ENCODE assay signal across 1 cellular context in the genomic region with DNA sequence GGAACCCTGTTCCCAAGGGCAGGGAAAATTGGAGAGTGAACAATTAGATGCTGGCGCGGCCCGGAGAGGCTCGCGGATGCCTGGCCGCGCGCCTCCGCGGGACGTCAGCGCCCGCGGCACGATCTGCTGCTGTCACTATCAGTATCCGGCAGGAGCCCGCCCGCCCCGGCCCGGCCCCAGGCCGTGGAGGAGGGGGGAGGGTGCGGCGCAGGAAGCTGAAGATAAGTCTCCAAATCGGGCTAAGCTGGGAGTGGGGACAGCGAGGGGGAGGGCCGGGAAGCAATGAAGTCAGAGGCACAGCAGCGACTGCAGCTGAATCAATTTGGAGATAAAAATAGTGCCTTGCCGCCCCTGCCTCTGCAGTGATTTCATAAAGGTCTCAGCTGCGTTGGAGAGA.
TF ChIP-seq lines count a peak whose summit lies in the region.

No MANE protein-coding gene starts in this region.

TF ChIP-seq in HEK293, 187 proteins besides CTCF, POLR2A, EP300 and RAD21 (continued from another document and continues in another):
- TF ChIP-seq, protein P1, sequence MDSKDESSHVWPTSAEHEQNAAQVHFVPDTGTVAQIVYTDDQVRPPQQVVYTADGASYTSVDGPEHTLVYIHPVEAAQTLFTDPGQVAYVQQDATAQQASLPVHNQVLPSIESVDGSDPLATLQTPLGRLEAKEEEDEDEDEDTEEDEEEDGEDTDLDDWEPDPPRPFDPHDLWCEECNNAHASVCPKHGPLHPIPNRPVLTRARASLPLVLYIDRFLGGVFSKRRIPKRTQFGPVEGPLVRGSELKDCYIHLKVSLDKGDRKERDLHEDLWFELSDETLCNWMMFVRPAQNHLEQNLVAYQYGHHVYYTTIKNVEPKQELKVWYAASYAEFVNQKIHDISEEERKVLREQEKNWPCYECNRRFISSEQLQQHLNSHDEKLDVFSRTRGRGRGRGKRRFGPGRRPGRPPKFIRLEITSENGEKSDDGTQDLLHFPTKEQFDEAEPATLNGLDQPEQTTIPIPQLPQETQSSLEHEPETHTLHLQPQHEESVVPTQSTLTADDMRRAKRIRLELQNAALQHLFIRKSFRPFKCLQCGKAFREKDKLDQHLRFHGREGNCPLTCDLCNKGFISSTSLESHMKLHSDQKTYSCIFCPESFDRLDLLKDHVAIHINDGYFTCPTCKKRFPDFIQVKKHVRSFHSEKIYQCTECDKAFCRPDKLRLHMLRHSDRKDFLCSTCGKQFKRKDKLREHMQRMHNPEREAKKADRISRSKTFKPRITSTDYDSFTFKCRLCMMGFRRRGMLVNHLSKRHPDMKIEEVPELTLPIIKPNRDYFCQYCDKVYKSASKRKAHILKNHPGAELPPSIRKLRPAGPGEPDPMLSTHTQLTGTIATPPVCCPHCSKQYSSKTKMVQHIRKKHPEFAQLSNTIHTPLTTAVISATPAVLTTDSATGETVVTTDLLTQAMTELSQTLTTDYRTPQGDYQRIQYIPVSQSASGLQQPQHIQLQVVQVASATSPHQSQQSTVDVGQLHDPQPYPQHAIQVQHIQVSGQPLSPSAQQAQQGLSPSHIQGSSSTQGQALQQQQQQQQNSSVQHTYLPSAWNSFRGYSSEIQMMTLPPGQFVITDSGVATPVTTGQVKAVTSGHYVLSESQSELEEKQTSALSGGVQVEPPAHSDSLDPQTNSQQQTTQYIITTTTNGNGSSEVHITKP (tag by site-specific recombination; IDR thresholded peaks at IDR 0.05), result peak; percentile 53
- TF ChIP-seq, protein P2, sequence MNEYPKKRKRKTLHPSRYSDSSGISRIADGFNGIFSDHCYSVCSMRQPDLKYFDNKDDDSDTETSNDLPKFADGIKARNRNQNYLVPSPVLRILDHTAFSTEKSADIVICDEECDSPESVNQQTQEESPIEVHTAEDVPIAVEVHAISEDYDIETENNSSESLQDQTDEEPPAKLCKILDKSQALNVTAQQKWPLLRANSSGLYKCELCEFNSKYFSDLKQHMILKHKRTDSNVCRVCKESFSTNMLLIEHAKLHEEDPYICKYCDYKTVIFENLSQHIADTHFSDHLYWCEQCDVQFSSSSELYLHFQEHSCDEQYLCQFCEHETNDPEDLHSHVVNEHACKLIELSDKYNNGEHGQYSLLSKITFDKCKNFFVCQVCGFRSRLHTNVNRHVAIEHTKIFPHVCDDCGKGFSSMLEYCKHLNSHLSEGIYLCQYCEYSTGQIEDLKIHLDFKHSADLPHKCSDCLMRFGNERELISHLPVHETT (tag by site-specific recombination; IDR thresholded peaks at IDR 0.05), result no peak
- TF ChIP-seq ZNF654 (tag by site-specific recombination; IDR thresholded peaks at IDR 0.05; ENCODE audit: low read depth), result no peak
- TF ChIP-seq, protein P3, sequence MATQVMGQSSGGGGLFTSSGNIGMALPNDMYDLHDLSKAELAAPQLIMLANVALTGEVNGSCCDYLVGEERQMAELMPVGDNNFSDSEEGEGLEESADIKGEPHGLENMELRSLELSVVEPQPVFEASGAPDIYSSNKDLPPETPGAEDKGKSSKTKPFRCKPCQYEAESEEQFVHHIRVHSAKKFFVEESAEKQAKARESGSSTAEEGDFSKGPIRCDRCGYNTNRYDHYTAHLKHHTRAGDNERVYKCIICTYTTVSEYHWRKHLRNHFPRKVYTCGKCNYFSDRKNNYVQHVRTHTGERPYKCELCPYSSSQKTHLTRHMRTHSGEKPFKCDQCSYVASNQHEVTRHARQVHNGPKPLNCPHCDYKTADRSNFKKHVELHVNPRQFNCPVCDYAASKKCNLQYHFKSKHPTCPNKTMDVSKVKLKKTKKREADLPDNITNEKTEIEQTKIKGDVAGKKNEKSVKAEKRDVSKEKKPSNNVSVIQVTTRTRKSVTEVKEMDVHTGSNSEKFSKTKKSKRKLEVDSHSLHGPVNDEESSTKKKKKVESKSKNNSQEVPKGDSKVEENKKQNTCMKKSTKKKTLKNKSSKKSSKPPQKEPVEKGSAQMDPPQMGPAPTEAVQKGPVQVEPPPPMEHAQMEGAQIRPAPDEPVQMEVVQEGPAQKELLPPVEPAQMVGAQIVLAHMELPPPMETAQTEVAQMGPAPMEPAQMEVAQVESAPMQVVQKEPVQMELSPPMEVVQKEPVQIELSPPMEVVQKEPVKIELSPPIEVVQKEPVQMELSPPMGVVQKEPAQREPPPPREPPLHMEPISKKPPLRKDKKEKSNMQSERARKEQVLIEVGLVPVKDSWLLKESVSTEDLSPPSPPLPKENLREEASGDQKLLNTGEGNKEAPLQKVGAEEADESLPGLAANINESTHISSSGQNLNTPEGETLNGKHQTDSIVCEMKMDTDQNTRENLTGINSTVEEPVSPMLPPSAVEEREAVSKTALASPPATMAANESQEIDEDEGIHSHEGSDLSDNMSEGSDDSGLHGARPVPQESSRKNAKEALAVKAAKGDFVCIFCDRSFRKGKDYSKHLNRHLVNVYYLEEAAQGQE (tag by site-specific recombination; IDR thresholded peaks at IDR 0.05), result no peak
- TF ChIP-seq, protein P4, sequence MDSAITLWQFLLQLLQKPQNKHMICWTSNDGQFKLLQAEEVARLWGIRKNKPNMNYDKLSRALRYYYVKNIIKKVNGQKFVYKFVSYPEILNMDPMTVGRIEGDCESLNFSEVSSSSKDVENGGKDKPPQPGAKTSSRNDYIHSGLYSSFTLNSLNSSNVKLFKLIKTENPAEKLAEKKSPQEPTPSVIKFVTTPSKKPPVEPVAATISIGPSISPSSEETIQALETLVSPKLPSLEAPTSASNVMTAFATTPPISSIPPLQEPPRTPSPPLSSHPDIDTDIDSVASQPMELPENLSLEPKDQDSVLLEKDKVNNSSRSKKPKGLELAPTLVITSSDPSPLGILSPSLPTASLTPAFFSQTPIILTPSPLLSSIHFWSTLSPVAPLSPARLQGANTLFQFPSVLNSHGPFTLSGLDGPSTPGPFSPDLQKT (IDR thresholded peaks at IDR 0.05; ENCODE audit: borderline replicate concordance, low read depth, low read length), result no peak
- TF ChIP-seq ZNF112 (tag by site-specific recombination; IDR thresholded peaks at IDR 0.05), result no peak
- TF ChIP-seq GLIS1 (tag by site-specific recombination; IDR thresholded peaks at IDR 0.05), result no peak
- TF ChIP-seq ZNF701 (tag by site-specific recombination; IDR thresholded peaks at IDR 0.05), result no peak
- TF ChIP-seq ZBTB20 (tag by site-specific recombination; IDR thresholded peaks at IDR 0.05), result peak; percentile 15; the same call in 1 of the 2 replicates
- TF ChIP-seq GLIS2 (tag by site-specific recombination; IDR thresholded peaks at IDR 0.05), result 0 out of 2 replicates have a peak, but pooled peaks have one; percentile 17
- TF ChIP-seq SP2 (tag by site-specific recombination; IDR thresholded peaks at IDR 0.05), result peak; percentile 32; the same call in 1 of the 2 replicates
- TF ChIP-seq, protein P5, sequence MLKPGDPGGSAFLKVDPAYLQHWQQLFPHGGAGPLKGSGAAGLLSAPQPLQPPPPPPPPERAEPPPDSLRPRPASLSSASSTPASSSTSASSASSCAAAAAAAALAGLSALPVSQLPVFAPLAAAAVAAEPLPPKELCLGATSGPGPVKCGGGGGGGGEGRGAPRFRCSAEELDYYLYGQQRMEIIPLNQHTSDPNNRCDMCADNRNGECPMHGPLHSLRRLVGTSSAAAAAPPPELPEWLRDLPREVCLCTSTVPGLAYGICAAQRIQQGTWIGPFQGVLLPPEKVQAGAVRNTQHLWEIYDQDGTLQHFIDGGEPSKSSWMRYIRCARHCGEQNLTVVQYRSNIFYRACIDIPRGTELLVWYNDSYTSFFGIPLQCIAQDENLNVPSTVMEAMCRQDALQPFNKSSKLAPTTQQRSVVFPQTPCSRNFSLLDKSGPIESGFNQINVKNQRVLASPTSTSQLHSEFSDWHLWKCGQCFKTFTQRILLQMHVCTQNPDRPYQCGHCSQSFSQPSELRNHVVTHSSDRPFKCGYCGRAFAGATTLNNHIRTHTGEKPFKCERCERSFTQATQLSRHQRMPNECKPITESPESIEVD (tag by site-specific recombination; IDR thresholded peaks at IDR 0.05), result no peak
- TF ChIP-seq ZNF423 (tag by site-specific recombination; IDR thresholded peaks at IDR 0.05), result no peak
- no peak for TF ChIP-seq ZNF501 (tag by site-specific recombination; IDR thresholded peaks at IDR 0.05)
- no peak for TF ChIP-seq ZBTB48 (tag by site-specific recombination; IDR thresholded peaks at IDR 0.05)
- TF ChIP-seq, protein P6, sequence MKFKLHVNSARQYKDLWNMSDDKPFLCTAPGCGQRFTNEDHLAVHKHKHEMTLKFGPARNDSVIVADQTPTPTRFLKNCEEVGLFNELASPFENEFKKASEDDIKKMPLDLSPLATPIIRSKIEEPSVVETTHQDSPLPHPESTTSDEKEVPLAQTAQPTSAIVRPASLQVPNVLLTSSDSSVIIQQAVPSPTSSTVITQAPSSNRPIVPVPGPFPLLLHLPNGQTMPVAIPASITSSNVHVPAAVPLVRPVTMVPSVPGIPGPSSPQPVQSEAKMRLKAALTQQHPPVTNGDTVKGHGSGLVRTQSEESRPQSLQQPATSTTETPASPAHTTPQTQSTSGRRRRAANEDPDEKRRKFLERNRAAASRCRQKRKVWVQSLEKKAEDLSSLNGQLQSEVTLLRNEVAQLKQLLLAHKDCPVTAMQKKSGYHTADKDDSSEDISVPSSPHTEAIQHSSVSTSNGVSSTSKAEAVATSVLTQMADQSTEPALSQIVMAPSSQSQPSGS (tag by site-specific recombination; IDR thresholded peaks at IDR 0.05; ENCODE audit: low read depth), result no peak
- peak; percentile 43 for TF ChIP-seq ZNF24 (tag by site-specific recombination; IDR thresholded peaks at IDR 0.05)
- peak; percentile 69; the same call in 1 of the 2 replicates for TF ChIP-seq TRIM28 (IDR thresholded peaks at IDR 0.05; ENCODE audit: borderline replicate concordance, low read length)
- TF ChIP-seq, protein P7, sequence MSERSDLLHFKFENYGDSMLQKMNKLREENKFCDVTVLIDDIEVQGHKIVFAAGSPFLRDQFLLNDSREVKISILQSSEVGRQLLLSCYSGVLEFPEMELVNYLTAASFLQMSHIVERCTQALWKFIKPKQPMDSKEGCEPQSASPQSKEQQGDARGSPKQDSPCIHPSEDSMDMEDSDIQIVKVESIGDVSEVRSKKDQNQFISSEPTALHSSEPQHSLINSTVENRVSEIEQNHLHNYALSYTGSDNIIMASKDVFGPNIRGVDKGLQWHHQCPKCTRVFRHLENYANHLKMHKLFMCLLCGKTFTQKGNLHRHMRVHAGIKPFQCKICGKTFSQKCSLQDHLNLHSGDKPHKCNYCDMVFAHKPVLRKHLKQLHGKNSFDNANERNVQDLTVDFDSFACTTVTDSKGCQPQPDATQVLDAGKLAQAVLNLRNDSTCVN (tag by site-specific recombination; optimal IDR thresholded peaks at IDR 0.05), result peak; percentile 72
- TF ChIP-seq, protein P8, sequence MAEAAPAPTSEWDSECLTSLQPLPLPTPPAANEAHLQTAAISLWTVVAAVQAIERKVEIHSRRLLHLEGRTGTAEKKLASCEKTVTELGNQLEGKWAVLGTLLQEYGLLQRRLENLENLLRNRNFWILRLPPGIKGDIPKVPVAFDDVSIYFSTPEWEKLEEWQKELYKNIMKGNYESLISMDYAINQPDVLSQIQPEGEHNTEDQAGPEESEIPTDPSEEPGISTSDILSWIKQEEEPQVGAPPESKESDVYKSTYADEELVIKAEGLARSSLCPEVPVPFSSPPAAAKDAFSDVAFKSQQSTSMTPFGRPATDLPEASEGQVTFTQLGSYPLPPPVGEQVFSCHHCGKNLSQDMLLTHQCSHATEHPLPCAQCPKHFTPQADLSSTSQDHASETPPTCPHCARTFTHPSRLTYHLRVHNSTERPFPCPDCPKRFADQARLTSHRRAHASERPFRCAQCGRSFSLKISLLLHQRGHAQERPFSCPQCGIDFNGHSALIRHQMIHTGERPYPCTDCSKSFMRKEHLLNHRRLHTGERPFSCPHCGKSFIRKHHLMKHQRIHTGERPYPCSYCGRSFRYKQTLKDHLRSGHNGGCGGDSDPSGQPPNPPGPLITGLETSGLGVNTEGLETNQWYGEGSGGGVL (tag by site-specific recombination; IDR thresholded peaks at IDR 0.05), result peak; percentile 61
- no peak for TF ChIP-seq IKZF3 (tag by site-specific recombination; IDR thresholded peaks at IDR 0.05)
- peak; percentile 40; the same call in 1 of the 2 replicates for TF ChIP-seq ZNF561 (tag by site-specific recombination; IDR thresholded peaks at IDR 0.05; ENCODE audit: borderline replicate concordance)
- TF ChIP-seq ZFHX2 (tag by site-specific recombination; conservative IDR thresholded peaks at IDR 0.05), result peak; percentile 37; the same call in 1 of the 2 replicates
- TF ChIP-seq ZFP37 (tag by site-specific recombination; IDR thresholded peaks at IDR 0.05), result 0 out of 2 replicates have a peak, but pooled peaks have one; percentile 5
- no peak for TF ChIP-seq ZNF585B (tag by site-specific recombination; IDR thresholded peaks at IDR 0.05)
- no peak for TF ChIP-seq ZNF146 (tag by site-specific recombination; IDR thresholded peaks at IDR 0.05)
- TF ChIP-seq ZIC2 (tag by site-specific recombination; IDR thresholded peaks at IDR 0.05), result peak; percentile 52; the same call in 1 of the 2 replicates
- TF ChIP-seq, protein P9, sequence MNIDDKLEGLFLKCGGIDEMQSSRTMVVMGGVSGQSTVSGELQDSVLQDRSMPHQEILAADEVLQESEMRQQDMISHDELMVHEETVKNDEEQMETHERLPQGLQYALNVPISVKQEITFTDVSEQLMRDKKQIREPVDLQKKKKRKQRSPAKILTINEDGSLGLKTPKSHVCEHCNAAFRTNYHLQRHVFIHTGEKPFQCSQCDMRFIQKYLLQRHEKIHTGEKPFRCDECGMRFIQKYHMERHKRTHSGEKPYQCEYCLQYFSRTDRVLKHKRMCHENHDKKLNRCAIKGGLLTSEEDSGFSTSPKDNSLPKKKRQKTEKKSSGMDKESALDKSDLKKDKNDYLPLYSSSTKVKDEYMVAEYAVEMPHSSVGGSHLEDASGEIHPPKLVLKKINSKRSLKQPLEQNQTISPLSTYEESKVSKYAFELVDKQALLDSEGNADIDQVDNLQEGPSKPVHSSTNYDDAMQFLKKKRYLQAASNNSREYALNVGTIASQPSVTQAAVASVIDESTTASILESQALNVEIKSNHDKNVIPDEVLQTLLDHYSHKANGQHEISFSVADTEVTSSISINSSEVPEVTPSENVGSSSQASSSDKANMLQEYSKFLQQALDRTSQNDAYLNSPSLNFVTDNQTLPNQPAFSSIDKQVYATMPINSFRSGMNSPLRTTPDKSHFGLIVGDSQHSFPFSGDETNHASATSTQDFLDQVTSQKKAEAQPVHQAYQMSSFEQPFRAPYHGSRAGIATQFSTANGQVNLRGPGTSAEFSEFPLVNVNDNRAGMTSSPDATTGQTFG (tag by site-specific recombination; IDR thresholded peaks at IDR 0.05; ENCODE audit: borderline replicate concordance), result no peak
- 0 out of 2 replicates have a peak, but pooled peaks have one; percentile 17 for TF ChIP-seq SP3 (tag by site-specific recombination; IDR thresholded peaks at IDR 0.05)
- TF ChIP-seq ZNF610 (tag by site-specific recombination; IDR thresholded peaks at IDR 0.05; ENCODE audit: borderline replicate concordance), result no peak
- TF ChIP-seq ZSCAN30 (tag by site-specific recombination; IDR thresholded peaks at IDR 0.05), result peak; percentile 91
- TF ChIP-seq EGR2 (tag by site-specific recombination; IDR thresholded peaks at IDR 0.05; ENCODE audit: low read depth), result 0 out of 2 replicates have a peak, but pooled peaks have one; percentile 55
